Comparison of ENCODE assay signal across 19 cellular contexts in the genomic region with DNA sequence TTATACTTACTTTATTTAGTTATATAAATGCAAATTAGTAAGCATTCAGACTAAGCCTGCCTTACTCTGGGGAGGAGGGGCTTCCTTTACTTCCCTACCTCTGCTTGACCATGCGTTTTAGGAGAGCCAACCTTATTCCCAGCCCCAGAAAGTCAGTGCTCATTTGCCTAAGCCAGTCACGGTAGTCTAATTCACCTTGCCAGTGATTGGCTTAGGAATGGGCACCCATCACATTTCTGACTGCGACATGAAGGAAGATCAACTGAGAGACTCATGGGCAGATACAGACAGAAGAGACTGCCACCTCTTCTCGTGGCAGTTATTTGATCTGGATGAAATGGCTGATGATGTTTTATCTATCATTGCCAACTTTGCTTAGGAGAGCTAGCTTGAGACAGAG. TPM values are rescaled to one million over a fixed set of nuclear protein-coding genes. Genes with fewer than 3 reads are reported as not detected.
DNase-seq lines count a peak whose midpoint lies in the region; ATAC-seq, FAIRE-seq and TF ChIP-seq lines count a peak whose summit lies in the region.
"Had no signal": no experiment of that assay in that cellular context is flagged by ENCODE, and none has a peak within 500 bp of the region (broad histone marks: within the 10 kb centered on the region; RNA-seq: fewer than 3 reads in every experiment).

No MANE protein-coding gene starts in this region.

- H4K20me1 ChIP-seq in smooth muscle cell (ENCODE audit: low read depth), result no peaks in the 10 kb centered on the region

- ATAC-seq in left ventricle myocardium superior, result peak; percentile 65
- ATAC-seq in gastrocnemius medialis, result peak; percentile 96 to 97
- ATAC-seq: HepG2, PC-3 had no signal

- no peak overlapping the region for H2AFZ ChIP-seq in smooth muscle cell (ENCODE audit: low read depth)

- no peak for DNase-seq in GM12892 (ENCODE audit: insufficient read length)
- peak; percentile 79 for DNase-seq in NCI-H2029 treated with DMSO at 0.1 percent for 48 hours (lab: John Stamatoyannopoulos, UW)
- no peak for DNase-seq in left ventricle myocardium superior
- DNase-seq in gastrocnemius medialis, result peak; percentile 56 to 78
- no peak for DNase-seq in smooth muscle cell (lab: John Stamatoyannopoulos, UW; ENCODE audit: unreplicated experiment)
- no peak for DNase-seq in SW 1271 (lab: John Stamatoyannopoulos, UW)
- no peak for DNase-seq in hepatic stellate cell (ENCODE audit: low spot score)
- no peak for DNase-seq in adrenal gland
- DNase-seq: CD4-positive, alpha-beta memory T cell; HFFc6; Karpas-422; MM.1S; NCI-H1105 treated with DMSO at 0.1 percent for 48 hours; NCI-H1930; NCI-H446; PC-3 had no signal

- no peak overlapping the region for H3K4me2 ChIP-seq in smooth muscle cell

- in situ Hi-C loops in gastrocnemius medialis (cut with MboI; ENCODE audit: low sequenced_read_pairs in 4 of 4), result loop anchor here in 3 of 4 donors (10.0 to 25.0 kb wide), 3 partner anchors 66 to 526 kb away; a partner anchor contains a TSS

- H3K4me1 ChIP-seq in gastrocnemius medialis (peaks cover 9 to 31% of the 10 kb centered on the region in 2 donors), smooth muscle cell (ENCODE audit: low read depth) (peaks cover 10% of the 10 kb centered on the region), adrenal gland (replicated peaks in 1 of 2) (peaks cover 0 to 19% of the 10 kb centered on the region in 2 donors)

- 93% methylated on average over 4 of the region's 4 CpGs for whole genome bisulfite sequencing in smooth muscle cell (ENCODE audit: low lambda C conversion rate)
- 79 to 86% (median 82%) methylated on average over 4 of the region's 4 CpGs for WGBS in adrenal gland, 4 donors

- peak; percentile 54 for FAIRE-seq in GM12892 (lab: Jason Lieb, UNC)
- FAIRE-seq: H1, HepG2 had no signal

- no peaks in the 10 kb centered on the region for H3K79me2 ChIP-seq in smooth muscle cell (ENCODE audit: low read depth)

- H3K4me3 ChIP-seq in gastrocnemius medialis, result peak overlapping the region; percentile 23 to 45 (median 37)
- no peak overlapping the region for H3K4me3 ChIP-seq in smooth muscle cell
- H3K4me3 ChIP-seq in adrenal gland, result no peak overlapping the region
- H3K4me3 ChIP-seq: SK-N-MC had no signal

- intact Hi-C loops in left ventricle myocardium superior (cut with micrococcal nuclease), result no loop called here
- intact Hi-C loops in gastrocnemius medialis (cut with DNase I; ENCODE audit: low total_unique reads), result loop anchor here (2.0 to 5.0 kb wide), 2 partner anchors 30 to 47 kb away; a partner anchor contains a TSS
- intact Hi-C loops in adrenal gland (cut with DNase I), result no loop called here

- H3K36me3 ChIP-seq in gastrocnemius medialis, result no peaks in the 10 kb centered on the region
- no peaks in the 10 kb centered on the region for H3K36me3 ChIP-seq in smooth muscle cell (ENCODE audit: low read depth)
- H3K36me3 ChIP-seq in adrenal gland (replicated peaks in 1 of 2), result no peaks in the 10 kb centered on the region

- H3F3A ChIP-seq in smooth muscle cell (ENCODE audit: low read depth), result no peaks in the 10 kb centered on the region

- TF ChIP-seq POLR2A in GM12892 (IDR thresholded peaks at IDR 0.05; ENCODE audit: low read depth, low read length) (no peak), gastrocnemius medialis (IDR thresholded peaks at IDR 0.05) (peak; percentile 23 to 45), adrenal gland (IDR thresholded peaks at IDR 0.05) (no peak)

- H3K27ac ChIP-seq in gastrocnemius medialis (peak overlapping the region; percentile 77 to 88 (median 78)), smooth muscle cell (ENCODE audit: low read depth) (no peak overlapping the region), adrenal gland (peak overlapping the region in 1 of 5 donors; percentile 2)
- H3K27ac ChIP-seq: SK-N-MC had no signal

- H3K27me3 ChIP-seq in gastrocnemius medialis (no peaks in the 10 kb centered on the region), smooth muscle cell (ENCODE audit: low read depth) (no peaks in the 10 kb centered on the region), adrenal gland (no peaks in the 10 kb centered on the region)

- TF ChIP-seq CTCF in gastrocnemius medialis (IDR thresholded peaks at IDR 0.05 in 4 of 5, conservative IDR thresholded peaks at IDR 0.05 in 1 of 5) (no peak), smooth muscle cell (IDR thresholded peaks at IDR 0.05; ENCODE audit: borderline replicate concordance, insufficient read depth, poor library complexity, severe bottlenecking) (no peak), adrenal gland (IDR thresholded peaks at IDR 0.05) (no peak)

- no peak overlapping the region for H3K9ac ChIP-seq in smooth muscle cell (ENCODE audit: low read depth)

- H3K9me3 ChIP-seq in gastrocnemius medialis (no peaks in the 10 kb centered on the region), smooth muscle cell (replicated peaks; ENCODE audit: low read depth) (no peaks in the 10 kb centered on the region), adrenal gland (replicated peaks in 1 of 3) (no peaks in the 10 kb centered on the region)

RNA-seq across cellular contexts. Expression of a gene that starts 29.5 kb away (rescaled TPM):
- polyA plus RNA-seq in GM12892 (2012; ENCODE audit: missing spikeins), result 117 TPM
- total RNA-seq in left ventricle myocardium superior (25.2 TPM), gastrocnemius medialis (10 to 100 TPM in 3 of 4 donors, 1 to 10 TPM in 1; 4.7 to 14.3 (median 12.5) TPM), smooth muscle cell (27.6 and 37.2 TPM in 2 replicates), adrenal gland (10 to 100 TPM; 15.3 to 49.4 (median 32.7) TPM)
- polyA plus RNA-seq in smooth muscle cell (63.7 and 75.4 TPM in 2 replicates), adrenal gland (10 to 100 TPM; 19.6 to 31.4 (median 27.6) TPM)

RNA-seq across cellular contexts. Expression of a gene that starts 48.4 kb away (rescaled TPM):
- 9.3 TPM for polyA plus RNA-seq in GM12892 (2012; ENCODE audit: missing spikeins)
- total RNA-seq in left ventricle myocardium superior (14.4 TPM), gastrocnemius medialis (10 to 100 TPM; 10.2 to 16.0 (median 11.1) TPM), smooth muscle cell (23.0 and 24.3 TPM in 2 replicates), adrenal gland (10 to 100 TPM; 16.7 to 77.4 (median 24.4) TPM)
- polyA plus RNA-seq in smooth muscle cell (13.7 and 17.2 TPM in 2 replicates), adrenal gland (10 to 100 TPM in 1 of 3 donors, 1 to 10 TPM in 2; 7.4 to 33.3 (median 9.0) TPM)

Comparison
In these comparisons a context has a peak if more than half of its experiments do, and no peak if none do; other contexts are left out.
1. DNase-seq: peak in NCI-H2029 treated with DMSO at 0.1 percent for 48 hours (single experiment) and gastrocnemius medialis (2 of 2); none in GM12892 (single experiment), left ventricle myocardium superior (single experiment), smooth muscle cell (single experiment), SW 1271 (0 of 2), hepatic stellate cell (single experiment) and adrenal gland (0 of 7).
2. POLR2A ChIP-seq: peak in gastrocnemius medialis (2 of 2); none in GM12892 (single experiment) and adrenal gland (0 of 2).
3. H3K4me3 ChIP-seq: peak in gastrocnemius medialis (4 of 4); none in smooth muscle cell (single experiment) and adrenal gland (0 of 4).